24 cellular contexts compared by ENCODE assay signal in genomic region chr4:145904413-145905177, GRCh38. TPM values are rescaled to one million over a fixed set of nuclear protein-coding genes. Genes with fewer than 3 reads are reported as not detected.
DNase-seq lines count a peak whose midpoint lies in the region; ATAC-seq and TF ChIP-seq lines count a peak whose summit lies in the region.
"Had no signal": no experiment of that assay in that cellular context is flagged by ENCODE, and none has a peak within 500 bp of the region (broad histone marks: within the 10 kb centered on the region; RNA-seq: fewer than 3 reads in every experiment).

No MANE protein-coding gene starts in this region.

- no peaks in the 10 kb centered on the region for H3K9me3 Mint-ChIP-seq in MCF 10A (ENCODE audit: unreplicated experiment)
- H3K9me3 Mint-ChIP-seq: activated B cell treated with CpG ODN at 0.5 μM for 24 hours; activated T-cell treated with anti-CD3 and anti-CD28 coated beads, Interleukin-2, amount 50 U/mL, for 24 hours; central memory CD8-positive, alpha-beta T cell; naive thymus-derived CD8-positive, alpha-beta T cell; stimulated activated memory B cell treated with anti-CD40 and anti-IgM and Interleukin-4, amounts not matched to agents 10 μg/mL and 1 μg/mL and 100 μg/mL, for 72 hours had no signal

- DNase-seq in MCF 10A (ENCODE audit: unreplicated experiment) = peak; percentile 35
- no peak for DNase-seq in breast epithelium (ENCODE audit: low spot score in 2 of 2)
- DNase-seq in LNCaP clone FGC (ENCODE audit: low read depth) = peak; percentile 11
- DNase-seq in transverse colon = peak; percentile 45
- DNase-seq in DMS53 treated with DMSO at 0.1 percent for 48 hours (lab: John Stamatoyannopoulos, UW; ENCODE audit: unreplicated experiment) = no peak
- no peak for DNase-seq in A172 (ENCODE audit: low spot score)
- no peak for DNase-seq in NCI-H82 (lab: John Stamatoyannopoulos, UW)
- DNase-seq: activated B cell treated with CpG ODN at 0.5 μM for 24 hours; activated naive CD4-positive, alpha-beta T cell; activated T-cell treated with anti-CD3 and anti-CD28 coated beads, Interleukin-2, amount 50 U/mL, for 24 hours; anterior cingulate cortex; C1 segment of cervical spinal cord; glutamatergic neuron; Kasumi-1; left cardiac atrium; naive thymus-derived CD8-positive, alpha-beta T cell; right lobe of liver; testis had no signal

- H3K27ac ChIP-seq in breast epithelium (no peak overlapping the region), transverse colon (no peak overlapping the region)
- H3K27ac ChIP-seq: esophagus muscularis mucosa, parathyroid adenoma, Peyer's patch, right lobe of liver, testis had no signal

- intact Hi-C loops in MCF 10A (cut with micrococcal nuclease) (no loop called here), breast epithelium (cut with DNase I; ENCODE audit: low total_unique reads) (no loop called here), transverse colon (cut with DNase I; ENCODE audit: low total_unique reads) (no loop called here)

- 79 to 82% methylated on average over 7 of the region's 7 CpGs for WGBS in transverse colon (ENCODE audit: low coverage in 1 of 2), 2 donors

- CTCF ChIA-PET in MCF 10A (lab: Yijun Ruan, JAX) = no interaction called here

- ATAC-seq in esophagus mucosa = peak; percentile 94
- ATAC-seq: left cardiac atrium; naive thymus-derived CD8-positive, alpha-beta T cell; stimulated activated memory B cell treated with anti-CD40 and anti-IgM and Interleukin-4, amounts not matched to agents 10 μg/mL and 1 μg/mL and 100 μg/mL, for 72 hours had no signal

- in situ Hi-C loops in transverse colon (cut with MboI; ENCODE audit: low pct_ligation_motif_present in 1 of 4, low pct_unique_long_range_greater_than_20kb in 1 of 4, low sequenced_read_pairs in 3 of 4) = no loop called here

- no TSS peak for BruUV-seq in MCF 10A (replicated peaks; lab: Mats Ljungman, UMichigan)

- no peak for TF ChIP-seq CTCF in MCF 10A (IDR thresholded peaks at IDR 0.05; ENCODE audit: unreplicated experiment)
- no peak for TF ChIP-seq CTCF in breast epithelium (IDR thresholded peaks at IDR 0.05)
- no peak for TF ChIP-seq CTCF in LNCaP clone FGC (IDR thresholded peaks at IDR 0.05; ENCODE audit: control insufficient read depth, extremely low read depth, insufficient read depth)
- TF ChIP-seq CTCF in transverse colon (IDR thresholded peaks at IDR 0.05) = no peak

- H3K9me3 ChIP-seq in breast epithelium (no peaks in the 10 kb centered on the region), transverse colon (no peaks in the 10 kb centered on the region)
- H3K9me3 ChIP-seq: esophagus muscularis mucosa, Peyer's patch, right lobe of liver, testis had no signal

- H3K27ac Mint-ChIP-seq in MCF 10A (ENCODE audit: low read depth, unreplicated experiment) = no peak overlapping the region
- H3K27ac Mint-ChIP-seq: activated B cell treated with CpG ODN at 0.5 μM for 24 hours; activated T-cell treated with anti-CD3 and anti-CD28 coated beads, Interleukin-2, amount 50 U/mL, for 24 hours; stimulated activated memory B cell treated with anti-CD40 and anti-IgM and Interleukin-4, amounts not matched to agents 10 μg/mL and 1 μg/mL and 100 μg/mL, for 72 hours had no signal

- H3K4me1 ChIP-seq in breast epithelium = no peaks in the 10 kb centered on the region
- peaks cover 8 to 25% (median 17%) of the 10 kb centered on the region in 4 donors for H3K4me1 ChIP-seq in transverse colon
- H3K4me1 ChIP-seq: right lobe of liver, testis had no signal

- H3K4me1 Mint-ChIP-seq in MCF 10A (ENCODE audit: insufficient read depth, unreplicated experiment) = peaks cover 29% of the 10 kb centered on the region

- POLR2A ChIA-PET in MCF 10A (lab: Yijun Ruan, JAX) = interaction anchor here (0.5 to 1.3 kb wide), 5 partner anchors 23 to 139 kb away, joined by 3 to 6 read pairs (median 3); no protein-coding TSS in a partner anchor

- no peaks in the 10 kb centered on the region for H3K36me3 ChIP-seq in breast epithelium
- peaks cover 0 to 5% (median 0%) of the 10 kb centered on the region in 4 donors for H3K36me3 ChIP-seq in transverse colon
- H3K36me3 ChIP-seq: right lobe of liver had no signal

- peaks cover 13% of the 10 kb centered on the region for H3K36me3 Mint-ChIP-seq in MCF 10A (ENCODE audit: insufficient read depth, unreplicated experiment)

- no peak overlapping the region for H3K4me3 ChIP-seq in breast epithelium
- no peak overlapping the region for H3K4me3 ChIP-seq in LNCaP clone FGC (ENCODE audit: low read depth, low read length)
- no peak overlapping the region for H3K4me3 ChIP-seq in transverse colon
- H3K4me3 ChIP-seq: esophagus muscularis mucosa, Peyer's patch, right lobe of liver had no signal

- TF ChIP-seq POLR2A in breast epithelium (IDR thresholded peaks at IDR 0.05) (no peak), transverse colon (IDR thresholded peaks at IDR 0.05) (no peak)

- no peak for TF ChIP-seq EP300 in transverse colon (IDR thresholded peaks at IDR 0.05; ENCODE audit: low read depth)

- H3K4me3 Mint-ChIP-seq in MCF 10A (ENCODE audit: unreplicated experiment) = no peak overlapping the region
- H3K4me3 Mint-ChIP-seq: activated B cell treated with CpG ODN at 0.5 μM for 24 hours; activated T-cell treated with anti-CD3 and anti-CD28 coated beads, Interleukin-2, amount 50 U/mL, for 24 hours; central memory CD8-positive, alpha-beta T cell; stimulated activated memory B cell treated with anti-CD40 and anti-IgM and Interleukin-4, amounts not matched to agents 10 μg/mL and 1 μg/mL and 100 μg/mL, for 72 hours had no signal

- no peaks in the 10 kb centered on the region for H3K27me3 Mint-ChIP-seq in MCF 10A (ENCODE audit: insufficient read depth, unreplicated experiment)
- H3K27me3 Mint-ChIP-seq: activated B cell treated with CpG ODN at 0.5 μM for 24 hours; activated T-cell treated with anti-CD3 and anti-CD28 coated beads, Interleukin-2, amount 50 U/mL, for 24 hours; central memory CD8-positive, alpha-beta T cell; naive thymus-derived CD8-positive, alpha-beta T cell; stimulated activated memory B cell treated with anti-CD40 and anti-IgM and Interleukin-4, amounts not matched to agents 10 μg/mL and 1 μg/mL and 100 μg/mL, for 72 hours had no signal

- no peaks in the 10 kb centered on the region for H3K27me3 ChIP-seq in breast epithelium
- no peaks in the 10 kb centered on the region for H3K27me3 ChIP-seq in transverse colon
- H3K27me3 ChIP-seq: esophagus muscularis mucosa, Peyer's patch, right lobe of liver, testis had no signal

RNA-seq across cellular contexts. Expression of gene ZNF827, which starts 34.0 kb away (rescaled TPM):
- total RNA-seq in MCF 10A (2022) = 11.3 and 22.4 TPM in 2 replicates
- 10 to 100 TPM; 18.6 to 21.1 (median 19.0) TPM for total RNA-seq in breast epithelium
- total RNA-seq in esophagus mucosa = 4.9 TPM
- total RNA-seq in transverse colon = 10 to 100 TPM; 22.5 to 61.3 (median 29.2) TPM
- 10.8 and 14.1 TPM in 2 replicates for total RNA-seq in A172 (2014; rRNA removed; shearing (Covaris generic))

Comparison
In these comparisons a context has a peak if more than half of its experiments do, and no peak if none do; other contexts are left out.
1. DNase-seq: peak in MCF 10A (single experiment), LNCaP clone FGC (single experiment) and transverse colon (single experiment); none in breast epithelium (0 of 2), DMS53 treated with DMSO at 0.1 percent for 48 hours (single experiment), A172 (single experiment) and NCI-H82 (single experiment).